ENCODE assay signal across 14 cellular contexts in the genomic region with DNA sequence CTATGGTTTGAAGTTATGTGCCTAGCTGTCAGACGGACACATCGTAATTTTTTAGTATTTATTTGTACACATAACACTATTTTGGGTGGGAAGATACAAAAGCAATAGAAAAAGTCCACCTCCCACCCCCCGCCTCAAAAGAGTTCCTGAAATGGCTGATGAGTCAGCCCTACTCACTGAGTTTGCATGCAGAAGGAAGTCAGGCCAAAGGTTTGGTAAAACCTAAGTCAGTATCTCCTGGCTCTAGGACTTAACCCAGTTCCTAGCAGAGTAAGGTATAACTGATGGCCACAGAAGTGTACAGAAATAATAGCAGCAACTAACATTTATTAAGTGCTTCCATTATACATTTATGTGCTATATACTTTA. TPM values are rescaled to one million over a fixed set of nuclear protein-coding genes. Genes with fewer than 3 reads are reported as not detected.
A peak's percentile ranks its signal among the peaks of the same experiment; 100 is the strongest.
DNase-seq lines count a peak whose midpoint lies in the region; ATAC-seq and TF ChIP-seq lines count a peak whose summit lies in the region.
"Had no signal": no experiment of that assay in that cellular context is flagged by ENCODE, and none has a peak within 500 bp of the region (broad histone marks: within the 10 kb centered on the region; RNA-seq: fewer than 3 reads in every experiment).

No MANE protein-coding gene starts in this region.

- H3K27me3 ChIP-seq in mesenchymal stem cell (ENCODE audit: control insufficient read depth in 1 of 2, insufficient read depth in 1 of 2, low read length in 2 of 2), result no peaks in the 10 kb centered on the region
- H3K27me3 ChIP-seq in prostate gland (replicated peaks; ENCODE audit: insufficient read depth), result no peaks in the 10 kb centered on the region
- no peaks in the 10 kb centered on the region for H3K27me3 ChIP-seq in Caco-2 (replicated peaks; ENCODE audit: control insufficient read depth, insufficient read depth, low read length)
- H3K27me3 ChIP-seq: SJSA1, upper lobe of left lung had no signal

- WGBS in mesenchymal stem cell, result 18% methylated on average over 1 of the region's 3 CpGs
- 87% methylated on average over 3 of the region's 3 CpGs for WGBS in prostate gland

- CTCF ChIA-PET in Caco-2 (lab: Charles Lee), result no interaction called here

- POLR2A ChIA-PET in Caco-2 (lab: Charles Lee), result no interaction called here

- no peak overlapping the region for H3K9ac ChIP-seq in mesenchymal stem cell (ENCODE audit: low read length)

- H3K9me3 Mint-ChIP-seq in Caco-2 (ENCODE audit: unreplicated experiment), result no peaks in the 10 kb centered on the region

- H2AK5ac ChIP-seq in mesenchymal stem cell (ENCODE audit: low read length, severe bottlenecking), result no peak overlapping the region

- intact Hi-C loops in prostate gland (cut with DNase I) (no loop called here), Caco-2 (cut with micrococcal nuclease; ENCODE audit: unreplicated experiment) (loop anchor here (10.0 kb wide), 1 partner anchor 260 kb away; no protein-coding TSS in a partner anchor)

- H3K18ac ChIP-seq in mesenchymal stem cell (ENCODE audit: low read depth in 1 of 2, low read length in 2 of 2), result no peak overlapping the region

- H3K23ac ChIP-seq in mesenchymal stem cell (ENCODE audit: low read length in 2 of 2), result no peak overlapping the region

- no TSS peak for BruUV-seq in Caco-2 (replicated peaks; lab: Mats Ljungman, UMichigan)

- H3K4me1 Mint-ChIP-seq in Caco-2 (ENCODE audit: low read depth, unreplicated experiment), result peaks cover 14% of the 10 kb centered on the region

- DNase-seq in NOMO-1 (lab: John Stamatoyannopoulos, UW; ENCODE audit: unreplicated experiment in 2 of 2) (peak; percentile 10 to 56), NOMO-1 treated with dmso at 0.1 percent for 144 hours (lab: John Stamatoyannopoulos, UW; ENCODE audit: unreplicated experiment) (no peak), mesenchymal stem cell (peak; percentile 36), prostate gland (ENCODE audit: low spot score) (no peak), Caco-2 (no peak)
- peak; percentile 30 for DNase-seq in activated naive CD4-positive, alpha-beta T cell treated with anti-CD3 and anti-CD28 coated beads, Interleukin-2, amount 50 U/mL, for 16 hours
- DNase-seq: 8988T, activated gamma-delta T cell treated with Interleukin-2 at 50 U/mL for 16 hours, mesendoderm, NCI-H2029 had no signal

- H3K4me1 ChIP-seq in mesenchymal stem cell (ENCODE audit: control insufficient read depth, insufficient read depth, low read depth, low read length) (peaks cover 8% of the 10 kb centered on the region), prostate gland (replicated peaks) (no peaks in the 10 kb centered on the region), Caco-2 (peaks cover 9% of the 10 kb centered on the region; the same call in 1 of the 2 replicates)

- no peak overlapping the region for H3K27ac Mint-ChIP-seq in Caco-2 (ENCODE audit: unreplicated experiment)

- H3K4me3 ChIP-seq in mesenchymal stem cell (ENCODE audit: insufficient read depth in 1 of 2, low read depth in 1 of 2, low read length in 2 of 2) (no peak overlapping the region), prostate gland (no peak overlapping the region), Caco-2 (ENCODE audit: low read depth, low read length) (no peak overlapping the region)
- H3K4me3 ChIP-seq: SJSA1, upper lobe of left lung had no signal

- H3K79me1 ChIP-seq in mesenchymal stem cell (replicated peaks; ENCODE audit: low read length, poor library complexity, severe bottlenecking), result peaks cover 6% of the 10 kb centered on the region

- H3K27ac ChIP-seq in mesenchymal stem cell (ENCODE audit: low read length, poor library complexity, severe bottlenecking), result no peak overlapping the region
- no peak overlapping the region for H3K27ac ChIP-seq in prostate gland
- H3K27ac ChIP-seq: SJSA1 had no signal

- no peak for TF ChIP-seq POLR2A in prostate gland (IDR thresholded peaks at IDR 0.05)

- no peaks in the 10 kb centered on the region for H3K36me3 Mint-ChIP-seq in Caco-2 (ENCODE audit: insufficient read depth, unreplicated experiment)

- no peaks in the 10 kb centered on the region for H3K9me3 ChIP-seq in mesenchymal stem cell (ENCODE audit: control insufficient read depth, low read length)
- H3K9me3 ChIP-seq in prostate gland, result no peaks in the 10 kb centered on the region
- no peaks in the 10 kb centered on the region for H3K9me3 ChIP-seq in Caco-2
- H3K9me3 ChIP-seq: SJSA1, upper lobe of left lung had no signal

- H3K4ac ChIP-seq in mesenchymal stem cell (ENCODE audit: low read depth in 1 of 2, low read length in 2 of 2), result no peak overlapping the region

- H3K4me2 ChIP-seq in mesenchymal stem cell (ENCODE audit: low read length, poor library complexity, severe bottlenecking), result no peak overlapping the region

- H4K8ac ChIP-seq in mesenchymal stem cell (ENCODE audit: low read length), result no peak overlapping the region

- ATAC-seq in HG03045 (IDR thresholded peaks at IDR 0.05; ENCODE audit: unreplicated experiment), result peak; percentile 22
- ATAC-seq in HG03439 (IDR thresholded peaks at IDR 0.05; ENCODE audit: unreplicated experiment), result no peak

- H3K4me3 Mint-ChIP-seq in Caco-2 (ENCODE audit: unreplicated experiment), result no peak overlapping the region

- H2BK120ac ChIP-seq in mesenchymal stem cell (ENCODE audit: low read depth, low read length), result no peak overlapping the region

- H3K27me3 Mint-ChIP-seq in Caco-2 (ENCODE audit: insufficient read depth, unreplicated experiment), result no peaks in the 10 kb centered on the region

- no peak overlapping the region for H2BK5ac ChIP-seq in mesenchymal stem cell (ENCODE audit: low read depth, low read length, poor library complexity, severe bottlenecking)

- no peak overlapping the region for H2BK12ac ChIP-seq in mesenchymal stem cell (ENCODE audit: low read length in 2 of 2)

- H2BK15ac ChIP-seq in mesenchymal stem cell (ENCODE audit: low read depth, poor library complexity, severe bottlenecking), result no peak overlapping the region

- TF ChIP-seq CTCF in prostate gland (IDR thresholded peaks at IDR 0.05), result no peak
- TF ChIP-seq CTCF in Caco-2 (IDR thresholded peaks at IDR 0.05; ENCODE audit: insufficient read depth in 1 of 2, low read depth in 1 of 2, low read length in 1 of 2, severe bottlenecking in 1 of 2, unreplicated experiment in 1 of 2), result no peak

- no peaks in the 10 kb centered on the region for H3K36me3 ChIP-seq in mesenchymal stem cell (ENCODE audit: control insufficient read depth in 1 of 2, insufficient read depth in 2 of 2, low read depth in 1 of 2, low read length in 2 of 2)
- H3K36me3 ChIP-seq in prostate gland, result no peaks in the 10 kb centered on the region
- no peaks in the 10 kb centered on the region for H3K36me3 ChIP-seq in Caco-2 (ENCODE audit: control insufficient read depth, insufficient read depth, low read length)
- H3K36me3 ChIP-seq: upper lobe of left lung had no signal

- no peak overlapping the region for H2AFZ ChIP-seq in mesenchymal stem cell (ENCODE audit: low read depth, low read length)

- H4K91ac ChIP-seq in mesenchymal stem cell (ENCODE audit: low read length), result no peak overlapping the region

- no peak overlapping the region for H3K14ac ChIP-seq in mesenchymal stem cell (ENCODE audit: low read length in 2 of 2)

RNA-seq across cellular contexts. Expression of a gene that starts 2.9 kb away (rescaled TPM):
- polyA plus RNA-seq in mesenchymal stem cell (2013, experiment 1 of 2), result 7.5 TPM
- 7.2 TPM for polyA plus RNA-seq in mesenchymal stem cell (2013, experiment 2 of 2)
- total RNA-seq in prostate gland (10 to 100 TPM; 20.4 to 22.2 TPM), Caco-2 (2022) (14.5 and 15.9 TPM in 2 replicates)

Comparison
In these comparisons a context has a peak if more than half of its experiments do, and no peak if none do; other contexts are left out.
1. DNase-seq: peak in NOMO-1 (2 of 2), activated naive CD4-positive, alpha-beta T cell treated with anti-CD3 and anti-CD28 coated beads, Interleukin-2, amount 50 U/mL, for 16 hours (single experiment) and mesenchymal stem cell (single experiment); none in NOMO-1 treated with dmso at 0.1 percent for 144 hours (single experiment), prostate gland (single experiment) and Caco-2 (0 of 2).